Comparison of ENCODE assay signal across 29 cellular contexts in genomic region chr12:113374823-113375428, GRCh38.
"Had no signal": no experiment of that assay in that cellular context is flagged by ENCODE, and none has a peak within 500 bp of the region (broad histone marks: within the 10 kb centered on the region; RNA-seq: fewer than 3 reads in every experiment).

No MANE protein-coding gene starts in this region.

- H3K4me2 ChIP-seq: SK-N-SH had no signal

- H3K9ac ChIP-seq: SK-N-SH had no signal

- H3K4me3 ChIP-seq: MG63, Peyer's patch, SJSA1 had no signal

- H3K27me3 ChIP-seq: brain microvascular endothelial cell, MG63, Peyer's patch, SJSA1 had no signal

- H3K9me3 ChIP-seq: MG63, Peyer's patch, SJSA1, SK-N-SH had no signal

- H3K27ac ChIP-seq: brain microvascular endothelial cell, Peyer's patch, SJSA1 had no signal

- H3K4me1 ChIP-seq: Peyer's patch, SJSA1 had no signal

- DNase-seq: activated CD4-positive, alpha-beta memory T cell treated with anti-CD3 and anti-CD28 coated beads for 36 hours; activated CD4-positive, alpha-beta T cell treated with anti-CD3 and anti-CD28 coated beads for 4 hours; activated CD4-positive, alpha-beta T cell treated with anti-CD3 and anti-CD28 coated beads, Interleukin-2, amount 50 U/mL, for 1 hour; activated CD8-positive, alpha-beta memory T cell treated with anti-CD3 and anti-CD28 coated beads, Interleukin-2, amount 50 U/mL, for 4 hours; activated effector memory CD4-positive, alpha-beta T cell treated with Interleukin-2 at 50 U/mL for 16 hours; activated naive CD4-positive, alpha-beta T cell treated with anti-CD3 and anti-CD28 coated beads, Interleukin-2, amount 10 ng/mL, durations not matched to agents 7 days and 5 days; activated naive CD8-positive, alpha-beta T cell treated with anti-CD3 and anti-CD28 coated beads for 36 hours; activated T-cell treated with anti-CD3 and anti-CD28 coated beads for 4 hours; activated T-cell treated with anti-CD3 and anti-CD28 coated beads, Interleukin-2, amount 50 U/mL, for 4 hours; amniotic stem cell; aorta; brain microvascular endothelial cell; central memory CD4-positive, alpha-beta T cell; Kasumi-1; MG63; NCI-H1048; NCI-H1105 treated with DMSO at 0.1 percent for 48 hours; NCI-H1436; NCI-H1694; NCI-H1930; NCI-H345; NCI-H524 treated with DMSO at 0.1 percent for 48 hours; NK-92 treated with Interleukin-12 subunit alpha and Interleukin-12 subunit beta, amount 100 ng/mL, for 24 hours; PC-3; Peyer's patch; RPMI8226; SHP77 treated with DMSO at 0.1 percent for 48 hours; SK-N-SH had no signal
